In genomic region chr3:97889814-97890213, GRCh38 we compare ENCODE assay signal across 23 cellular contexts.
"Had no signal": no experiment of that assay in that cellular context is flagged by ENCODE, and none has a peak within 500 bp of the region (broad histone marks: within the 10 kb centered on the region; RNA-seq: fewer than 3 reads in every experiment).

No MANE protein-coding gene starts in this region.

- H3K27me3 ChIP-seq: ascending aorta, body of pancreas had no signal

- H3K9me3 ChIP-seq: ascending aorta, body of pancreas had no signal

- H3K27me3 Mint-ChIP-seq: activated B cell treated with CpG ODN at 0.5 μM for 24 hours; activated CD4-positive, alpha-beta T cell treated with anti-CD3 and anti-CD28 coated beads, Interleukin-2, amount 10 ng/mL, durations not matched to agents 24 days and 14 days; activated naive CD8-positive, alpha-beta T cell treated with anti-CD3 and anti-CD28 coated beads, Interleukin-2, amount 50 U/mL, for 24 hours; T-helper 17 cell had no signal

- H3K4me3 ChIP-seq: ascending aorta, body of pancreas, PC-9 had no signal

- H3K4me1 Mint-ChIP-seq: activated B cell treated with CpG ODN at 0.5 μM for 24 hours; activated CD4-positive, alpha-beta T cell treated with anti-CD3 and anti-CD28 coated beads, Interleukin-2, amount 10 ng/mL, durations not matched to agents 24 days and 14 days; activated naive CD8-positive, alpha-beta T cell treated with anti-CD3 and anti-CD28 coated beads, Interleukin-2, amount 50 U/mL, for 24 hours; T-helper 17 cell had no signal

- H3K4me2 ChIP-seq: PC-9 had no signal

- H3K4me1 ChIP-seq: ascending aorta, body of pancreas had no signal

- DNase-seq: activated B cell treated with CpG ODN at 0.5 μM for 24 hours; activated CD4-positive, alpha-beta T cell treated with anti-CD3 and anti-CD28 coated beads for 1 hour; activated CD4-positive, alpha-beta T cell treated with anti-CD3 and anti-CD28 coated beads, Interleukin-2, amount 10 ng/mL, durations not matched to agents 24 days and 14 days; activated CD4-positive, alpha-beta T cell treated with anti-CD3 and anti-CD28 coated beads, Interleukin-2, amount 50 U/mL, for 48 hours; activated CD8-positive, alpha-beta memory T cell treated with anti-CD3 and anti-CD28 coated beads for 24 hours; activated effector memory CD4-positive, alpha-beta T cell treated with anti-CD3 and anti-CD28 coated beads, Interleukin-2, amount 50 U/mL, for 16 hours; activated naive CD4-positive, alpha-beta T cell treated with Interleukin-2 at 50 U/mL for 16 hours; activated naive CD8-positive, alpha-beta T cell treated with anti-CD3 and anti-CD28 coated beads, Interleukin-2, amount 50 U/mL, for 24 hours; activated T-cell treated with anti-CD3 and anti-CD28 coated beads, Interleukin-2, amount 50 U/mL, for 4 hours; amniotic stem cell; body of pancreas; KG1; NCI-H1048; NCI-H1417; NCI-H2029; NCI-H510A treated with DMSO at 0.1 percent for 48 hours; NCI-H69; PC-9; SIG-M5; T-helper 17 cell; T-helper 9 cell had no signal

- H3K4me3 Mint-ChIP-seq: activated B cell treated with CpG ODN at 0.5 μM for 24 hours; activated CD4-positive, alpha-beta T cell treated with anti-CD3 and anti-CD28 coated beads, Interleukin-2, amount 10 ng/mL, durations not matched to agents 24 days and 14 days; activated naive CD8-positive, alpha-beta T cell treated with anti-CD3 and anti-CD28 coated beads, Interleukin-2, amount 50 U/mL, for 24 hours; activated T-cell treated with anti-CD3 and anti-CD28 coated beads, Interleukin-2, amount 50 U/mL, for 4 hours; T-helper 17 cell had no signal

- H3K36me3 Mint-ChIP-seq: activated naive CD4-positive, alpha-beta T cell treated with anti-CD3 and anti-CD28 coated beads, Interleukin-2, amount 50 U/mL, for 72 hours had no signal

- H2AFZ ChIP-seq: PC-9 had no signal

- H3K27ac ChIP-seq: ascending aorta, body of pancreas, PC-9 had no signal

- H3K27ac Mint-ChIP-seq: activated B cell treated with CpG ODN at 0.5 μM for 24 hours; activated CD4-positive, alpha-beta T cell treated with anti-CD3 and anti-CD28 coated beads, Interleukin-2, amount 10 ng/mL, durations not matched to agents 24 days and 14 days; activated naive CD4-positive, alpha-beta T cell treated with anti-CD3 and anti-CD28 coated beads, Interleukin-2, amount 50 U/mL, for 72 hours; activated naive CD8-positive, alpha-beta T cell treated with anti-CD3 and anti-CD28 coated beads, Interleukin-2, amount 50 U/mL, for 24 hours; T-helper 17 cell had no signal

- H3K9me3 Mint-ChIP-seq: activated B cell treated with CpG ODN at 0.5 μM for 24 hours; activated CD4-positive, alpha-beta T cell treated with anti-CD3 and anti-CD28 coated beads, Interleukin-2, amount 10 ng/mL, durations not matched to agents 24 days and 14 days; activated naive CD4-positive, alpha-beta T cell treated with anti-CD3 and anti-CD28 coated beads, Interleukin-2, amount 50 U/mL, for 72 hours; activated naive CD8-positive, alpha-beta T cell treated with anti-CD3 and anti-CD28 coated beads, Interleukin-2, amount 50 U/mL, for 24 hours; activated T-cell treated with anti-CD3 and anti-CD28 coated beads, Interleukin-2, amount 50 U/mL, for 4 hours had no signal
